1 cellular context compared by ENCODE assay signal in the genomic region with DNA sequence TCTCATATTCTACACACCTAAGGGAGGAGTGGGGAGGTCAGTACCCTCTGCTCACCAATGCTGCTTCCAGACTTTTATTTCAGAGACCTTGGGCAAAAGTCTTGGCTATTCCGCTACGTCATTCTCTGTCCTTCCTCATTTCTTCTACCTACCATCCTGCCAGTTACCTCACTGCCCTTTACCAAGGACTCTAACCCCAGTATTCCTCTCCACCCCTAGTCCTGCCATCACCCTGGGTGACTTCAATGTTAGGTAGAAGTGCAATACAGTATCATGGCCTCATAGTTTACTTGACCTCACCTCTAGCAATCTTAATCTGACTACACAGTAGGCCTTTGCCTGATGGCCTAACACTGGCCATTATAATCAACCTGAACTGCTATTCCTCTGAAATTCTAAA.
TF ChIP-seq lines count a peak whose summit lies in the region.

No MANE protein-coding gene starts in this region.

TF ChIP-seq in K562, 482 proteins besides CTCF, POLR2A, EP300 and RAD21:
- TF ChIP-seq NELFE (IDR thresholded peaks at IDR 0.05; ENCODE audit: insufficient read depth, insufficient read length) (no peak), ZNF551 (CRISPR knock-in tag; IDR thresholded peaks at IDR 0.05) (no peak), GTF2B (IDR thresholded peaks at IDR 0.05; ENCODE audit: extremely low read depth, insufficient read length) (no peak), ARNT (IDR thresholded peaks at IDR 0.05) (no peak), MYNN (IDR thresholded peaks at IDR 0.05) (no peak), MYNN (CRISPR knock-in tag; IDR thresholded peaks at IDR 0.05) (no peak), POLR2G (IDR thresholded peaks at IDR 0.05; ENCODE audit: low read depth, low read length) (peak; percentile 43; the same call in 1 of the 2 replicates), POLR3A (IDR thresholded peaks at IDR 0.05; ENCODE audit: borderline replicate concordance, extremely low read depth, insufficient read depth, insufficient read length) (no peak), FOXP1 (CRISPR knock-in tag; IDR thresholded peaks at IDR 0.05) (no peak), GABPB2 (CRISPR knock-in tag; conservative IDR thresholded peaks at IDR 0.05) (no peak), NFE2 (IDR thresholded peaks at IDR 0.05; ENCODE audit: low read depth) (0 out of 2 replicates have a peak, but pooled peaks have one; percentile 38), HLTF (IDR thresholded peaks at IDR 0.05) (0 out of 2 replicates have a peak, but pooled peaks have one; percentile 19), ZNF707 (CRISPR knock-in tag; conservative IDR thresholded peaks at IDR 0.05) (no peak), SAP30 (IDR thresholded peaks at IDR 0.05; ENCODE audit: borderline replicate concordance, insufficient read depth, low read depth, low read length, poor library complexity, severe bottlenecking) (no peak), L3MBTL2 (IDR thresholded peaks at IDR 0.05) (no peak), ARID2 (IDR thresholded peaks at IDR 0.05) (no peak), SMAD4 (CRISPR knock-in tag; conservative IDR thresholded peaks at IDR 0.05) (no peak), HEY1 (CRISPR knock-in tag; IDR thresholded peaks at IDR 0.05; ENCODE audit: borderline replicate concordance) (no peak), SUPT5H (IDR thresholded peaks at IDR 0.05) (0 out of 2 replicates have a peak, but pooled peaks have one; percentile 45), KLF1 (tag; IDR thresholded peaks at IDR 0.05) (no peak), HDAC1 (IDR thresholded peaks at IDR 0.05) (no peak), HMG20A (CRISPR knock-in tag; conservative IDR thresholded peaks at IDR 0.05) (no peak), SOX6 (IDR thresholded peaks at IDR 0.05) (no peak), NR2C1 (IDR thresholded peaks at IDR 0.05) (no peak), NR2C1 (tag; IDR thresholded peaks at IDR 0.05) (no peak), SIN3A (IDR thresholded peaks at IDR 0.05; ENCODE audit: borderline replicate concordance in 2 of 2, control insufficient read depth in 1 of 2, low read depth in 2 of 2, low read length in 2 of 2) (no peak), POU5F1 (IDR thresholded peaks at IDR 0.05; ENCODE audit: borderline replicate concordance, low read depth, low read length, partially characterized antibody) (no peak), ZNF778 (CRISPR knock-in tag; IDR thresholded peaks at IDR 0.05) (no peak), CAMTA2 (CRISPR knock-in tag; conservative IDR thresholded peaks at IDR 0.05) (no peak)
- TF ChIP-seq, protein P1, sequence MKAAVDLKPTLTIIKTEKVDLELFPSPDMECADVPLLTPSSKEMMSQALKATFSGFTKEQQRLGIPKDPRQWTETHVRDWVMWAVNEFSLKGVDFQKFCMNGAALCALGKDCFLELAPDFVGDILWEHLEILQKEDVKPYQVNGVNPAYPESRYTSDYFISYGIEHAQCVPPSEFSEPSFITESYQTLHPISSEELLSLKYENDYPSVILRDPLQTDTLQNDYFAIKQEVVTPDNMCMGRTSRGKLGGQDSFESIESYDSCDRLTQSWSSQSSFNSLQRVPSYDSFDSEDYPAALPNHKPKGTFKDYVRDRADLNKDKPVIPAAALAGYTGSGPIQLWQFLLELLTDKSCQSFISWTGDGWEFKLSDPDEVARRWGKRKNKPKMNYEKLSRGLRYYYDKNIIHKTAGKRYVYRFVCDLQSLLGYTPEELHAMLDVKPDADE (conservative IDR thresholded peaks at IDR 0.05; ENCODE audit: control insufficient read depth, low read depth, low read length), result no peak
- TF ChIP-seq, protein P2, sequence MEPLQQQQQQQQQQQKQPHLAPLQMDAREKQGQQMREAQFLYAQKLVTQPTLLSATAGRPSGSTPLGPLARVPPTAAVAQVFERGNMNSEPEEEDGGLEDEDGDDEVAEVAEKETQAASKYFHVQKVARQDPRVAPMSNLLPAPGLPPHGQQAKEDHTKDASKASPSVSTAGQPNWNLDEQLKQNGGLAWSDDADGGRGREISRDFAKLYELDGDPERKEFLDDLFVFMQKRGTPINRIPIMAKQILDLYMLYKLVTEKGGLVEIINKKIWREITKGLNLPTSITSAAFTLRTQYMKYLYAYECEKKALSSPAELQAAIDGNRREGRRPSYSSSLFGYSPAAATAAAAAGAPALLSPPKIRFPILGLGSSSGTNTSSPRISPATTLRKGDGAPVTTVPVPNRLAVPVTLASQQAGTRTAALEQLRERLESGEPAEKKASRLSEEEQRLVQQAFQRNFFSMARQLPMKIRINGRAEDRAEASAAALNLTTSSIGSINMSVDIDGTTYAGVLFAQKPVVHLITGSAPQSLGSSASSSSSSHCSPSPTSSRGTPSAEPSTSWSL (CRISPR knock-in tag; IDR thresholded peaks at IDR 0.05; ENCODE audit: borderline replicate concordance), result no peak
- TF ChIP-seq, protein P3, sequence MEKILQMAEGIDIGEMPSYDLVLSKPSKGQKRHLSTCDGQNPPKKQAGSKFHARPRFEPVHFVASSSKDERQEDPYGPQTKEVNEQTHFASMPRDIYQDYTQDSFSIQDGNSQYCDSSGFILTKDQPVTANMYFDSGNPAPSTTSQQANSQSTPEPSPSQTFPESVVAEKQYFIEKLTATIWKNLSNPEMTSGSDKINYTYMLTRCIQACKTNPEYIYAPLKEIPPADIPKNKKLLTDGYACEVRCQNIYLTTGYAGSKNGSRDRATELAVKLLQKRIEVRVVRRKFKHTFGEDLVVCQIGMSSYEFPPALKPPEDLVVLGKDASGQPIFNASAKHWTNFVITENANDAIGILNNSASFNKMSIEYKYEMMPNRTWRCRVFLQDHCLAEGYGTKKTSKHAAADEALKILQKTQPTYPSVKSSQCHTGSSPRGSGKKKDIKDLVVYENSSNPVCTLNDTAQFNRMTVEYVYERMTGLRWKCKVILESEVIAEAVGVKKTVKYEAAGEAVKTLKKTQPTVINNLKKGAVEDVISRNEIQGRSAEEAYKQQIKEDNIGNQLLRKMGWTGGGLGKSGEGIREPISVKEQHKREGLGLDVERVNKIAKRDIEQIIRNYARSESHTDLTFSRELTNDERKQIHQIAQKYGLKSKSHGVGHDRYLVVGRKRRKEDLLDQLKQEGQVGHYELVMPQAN (IDR thresholded peaks at IDR 0.05; ENCODE audit: borderline replicate concordance), result no peak
- TF ChIP-seq, protein P4, sequence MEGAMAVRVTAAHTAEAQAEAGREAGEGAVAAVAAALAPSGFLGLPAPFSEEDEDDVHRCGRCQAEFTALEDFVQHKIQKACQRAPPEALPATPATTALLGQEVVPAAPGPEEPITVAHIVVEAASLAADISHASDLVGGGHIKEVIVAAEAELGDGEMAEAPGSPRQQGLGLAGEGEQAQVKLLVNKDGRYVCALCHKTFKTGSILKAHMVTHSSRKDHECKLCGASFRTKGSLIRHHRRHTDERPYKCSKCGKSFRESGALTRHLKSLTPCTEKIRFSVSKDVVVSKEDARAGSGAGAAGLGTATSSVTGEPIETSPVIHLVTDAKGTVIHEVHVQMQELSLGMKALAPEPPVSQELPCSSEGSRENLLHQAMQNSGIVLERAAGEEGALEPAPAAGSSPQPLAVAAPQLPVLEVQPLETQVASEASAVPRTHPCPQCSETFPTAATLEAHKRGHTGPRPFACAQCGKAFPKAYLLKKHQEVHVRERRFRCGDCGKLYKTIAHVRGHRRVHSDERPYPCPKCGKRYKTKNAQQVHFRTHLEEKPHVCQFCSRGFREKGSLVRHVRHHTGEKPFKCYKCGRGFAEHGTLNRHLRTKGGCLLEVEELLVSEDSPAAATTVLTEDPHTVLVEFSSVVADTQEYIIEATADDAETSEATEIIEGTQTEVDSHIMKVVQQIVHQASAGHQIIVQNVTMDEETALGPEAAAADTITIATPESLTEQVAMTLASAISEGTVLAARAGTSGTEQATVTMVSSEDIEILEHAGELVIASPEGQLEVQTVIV (CRISPR knock-in tag; IDR thresholded peaks at IDR 0.05; ENCODE audit: borderline replicate concordance), result no peak
- TF ChIP-seq, protein P5, sequence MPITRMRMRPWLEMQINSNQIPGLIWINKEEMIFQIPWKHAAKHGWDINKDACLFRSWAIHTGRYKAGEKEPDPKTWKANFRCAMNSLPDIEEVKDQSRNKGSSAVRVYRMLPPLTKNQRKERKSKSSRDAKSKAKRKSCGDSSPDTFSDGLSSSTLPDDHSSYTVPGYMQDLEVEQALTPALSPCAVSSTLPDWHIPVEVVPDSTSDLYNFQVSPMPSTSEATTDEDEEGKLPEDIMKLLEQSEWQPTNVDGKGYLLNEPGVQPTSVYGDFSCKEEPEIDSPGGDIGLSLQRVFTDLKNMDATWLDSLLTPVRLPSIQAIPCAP (CRISPR knock-in tag; IDR thresholded peaks at IDR 0.05; ENCODE audit: borderline replicate concordance), result no peak
